In genomic region chr17:46082293-46082692, GRCh38 we compare ENCODE assay signal across 1 cellular context.
TF ChIP-seq lines count a peak whose summit lies in the region.

No MANE protein-coding gene starts in this region.

TF ChIP-seq in WTC11, 78 proteins besides CTCF, POLR2A, EP300 and RAD21 (continued from another document):
- TF ChIP-seq ZNF512 (CRISPR knock-in tag; IDR thresholded peaks at IDR 0.05; ENCODE audit: borderline replicate concordance) (no peak), ATF3 (CRISPR knock-in tag; conservative IDR thresholded peaks at IDR 0.05) (no peak), FOXP4 (CRISPR knock-in tag; IDR thresholded peaks at IDR 0.05) (no peak), PREB (CRISPR knock-in tag; IDR thresholded peaks at IDR 0.05; ENCODE audit: borderline replicate concordance) (no peak), OVOL2 (CRISPR knock-in tag; IDR thresholded peaks at IDR 0.05; ENCODE audit: borderline replicate concordance) (no peak), E2F4 (CRISPR knock-in tag; IDR thresholded peaks at IDR 0.05; ENCODE audit: borderline replicate concordance, low read depth) (no peak), SMAD3 (CRISPR knock-in tag; IDR thresholded peaks at IDR 0.05; ENCODE audit: borderline replicate concordance) (no peak), RORB (CRISPR knock-in tag; IDR thresholded peaks at IDR 0.05) (no peak), CBFB (CRISPR knock-in tag; IDR thresholded peaks at IDR 0.05; ENCODE audit: low read depth) (no peak), ESRRA (CRISPR knock-in tag; IDR thresholded peaks at IDR 0.05; ENCODE audit: borderline replicate concordance) (no peak), JUN (CRISPR knock-in tag; IDR thresholded peaks at IDR 0.05) (no peak), ZNF219 (CRISPR knock-in tag; IDR thresholded peaks at IDR 0.05; ENCODE audit: borderline replicate concordance) (no peak)
